ENCODE assay signal across 8 cellular contexts in genomic region chr1:53015508-53015860, GRCh38. TPM values are rescaled to one million over a fixed set of nuclear protein-coding genes. Genes with fewer than 3 reads are reported as not detected.
DNase-seq lines count a peak whose midpoint lies in the region; TF ChIP-seq lines count a peak whose summit lies in the region.

No MANE protein-coding gene starts in this region.

- peak overlapping the region; percentile 76 for H3K4me3 ChIP-seq in AG04449 (ENCODE audit: low read depth, low read length)
- peak overlapping the region; percentile 36 to 73 for H3K4me3 ChIP-seq in muscle layer of colon (ENCODE audit: low read depth in 1 of 2, low read length in 2 of 2)

- no peaks in the 10 kb centered on the region for H3K9me3 Mint-ChIP-seq in IgD-negative memory B cell

- H3K9ac ChIP-seq in muscle layer of colon (ENCODE audit: low read length) = peak overlapping the region; percentile 32

- CTCF ChIA-PET in AG04449 (lab: Yijun Ruan, JAX) = interaction anchor here (1.5 kb wide), 1 partner anchor 32 kb away, joined by 5 read pairs; no protein-coding TSS in a partner anchor

- peak overlapping the region in 1 of 3 donors; percentile 71 for H3K27ac Mint-ChIP-seq in IgD-negative memory B cell

- H3K9me3 ChIP-seq in muscle layer of colon (ENCODE audit: low read length) = no peaks in the 10 kb centered on the region

- DNase-seq in AG04449 (ENCODE audit: low read depth, low spot score) = no peak
- peak; percentile 29 for DNase-seq in cerebellar cortex (ENCODE audit: low spot score)
- DNase-seq in NCI-H146 (lab: John Stamatoyannopoulos, UW) = no peak
- no peak for DNase-seq in NCI-H1436 treated with DMSO at 0.1 percent for 48 hours (lab: John Stamatoyannopoulos, UW)
- no peak for DNase-seq in retina
- no peak for DNase-seq in EL

- peaks cover 4% of the 10 kb centered on the region for H3K36me3 Mint-ChIP-seq in IgD-negative memory B cell

- H3K27me3 ChIP-seq in muscle layer of colon (ENCODE audit: control insufficient read depth in 1 of 2, insufficient read depth in 2 of 2, low read length in 2 of 2) = no peaks in the 10 kb centered on the region

- no peaks in the 10 kb centered on the region for H3K27me3 Mint-ChIP-seq in IgD-negative memory B cell

- peak overlapping the region; percentile 76 to 97 (median 88) for H3K4me3 Mint-ChIP-seq in IgD-negative memory B cell

- POLR2A ChIA-PET in AG04449 (lab: Yijun Ruan, JAX) = interaction anchor here (0.7 kb wide), 1 partner anchor 81 kb away, joined by 4 read pairs; no protein-coding TSS in a partner anchor

- H3K4me1 ChIP-seq in muscle layer of colon (ENCODE audit: insufficient read depth, low read length) = peaks cover 14% of the 10 kb centered on the region

- H3K4me1 Mint-ChIP-seq in IgD-negative memory B cell = peaks cover 15 to 34% (median 25%) of the 10 kb centered on the region in 3 donors

- TF ChIP-seq CTCF in AG04449 (IDR thresholded peaks at IDR 0.05; ENCODE audit: insufficient read depth, low read length, missing control alignments) = no peak

- peak overlapping the region; percentile 69 for H3K27ac ChIP-seq in muscle layer of colon (ENCODE audit: low read depth, low read length)

- H3K36me3 ChIP-seq in muscle layer of colon (ENCODE audit: insufficient read depth, low read length) = no peaks in the 10 kb centered on the region

RNA-seq across cellular contexts. Expression of gene PODN, which starts 46.5 kb away (rescaled TPM):
- polyA plus RNA-seq in IgD-negative memory B cell = not detected
